ENCODE assay signal across 10 cellular contexts in genomic region chr1:40784771-40785151, GRCh38. TPM values are rescaled to one million over a fixed set of nuclear protein-coding genes. Genes with fewer than 3 reads are reported as not detected.
DNase-seq lines count a peak whose midpoint lies in the region; ATAC-seq, FAIRE-seq and TF ChIP-seq lines count a peak whose summit lies in the region.
"Had no signal": no experiment of that assay in that cellular context is flagged by ENCODE, and none has a peak within 500 bp of the region (broad histone marks: within the 10 kb centered on the region; RNA-seq: fewer than 3 reads in every experiment).

No MANE protein-coding gene starts in this region.

- H3K4me1 ChIP-seq in breast epithelium (peaks cover 6 to 11% of the 10 kb centered on the region in 2 donors), vagina (peaks cover 29% of the 10 kb centered on the region), thyroid gland (peaks cover 13 to 14% of the 10 kb centered on the region in 2 donors)

- peaks cover 16 to 26% (median 19%) of the 10 kb centered on the region in 3 donors for H3K4me1 Mint-ChIP-seq in naive B cell

- peak overlapping the region in 2 of 6 donors; percentile 38 to 83 for H3K27ac Mint-ChIP-seq in naive B cell

- 93 to 96% methylated on average over 10 of the region's 10 CpGs for WGBS in thyroid gland, 2 donors

- no peak for TF ChIP-seq CTCF in breast epithelium (IDR thresholded peaks at IDR 0.05)
- TF ChIP-seq CTCF in vagina (IDR thresholded peaks at IDR 0.05) = no peak
- TF ChIP-seq CTCF in thyroid gland (IDR thresholded peaks at IDR 0.05) = no peak

- H3K9me3 Mint-ChIP-seq in naive B cell = no peaks in the 10 kb centered on the region

- H3K4me3 ChIP-seq in breast epithelium = peak overlapping the region; percentile 29 to 81 (median 54)
- peak overlapping the region; percentile 37 to 68 for H3K4me3 ChIP-seq in vagina
- H3K4me3 ChIP-seq in thyroid gland (replicated peaks in 1 of 3) = no peak overlapping the region

- peak overlapping the region in 7 of 8 donors; percentile 43 to 88 (median 77) for H3K4me3 Mint-ChIP-seq in naive B cell

- H3K36me3 ChIP-seq in breast epithelium (no peaks in the 10 kb centered on the region), vagina (no peaks in the 10 kb centered on the region), thyroid gland (no peaks in the 10 kb centered on the region)

- H3K27me3 Mint-ChIP-seq in naive B cell = peaks cover 15 to 60% (median 51%) of the 10 kb centered on the region in 3 donors

- FAIRE-seq in frontal cortex (lab: Jason Lieb, UNC) = no peak
- FAIRE-seq: GM18507 had no signal

- intact Hi-C loops in Right ventricle myocardium superior (cut with DNase I) (no loop called here), left cardiac atrium (cut with DNase I) (no loop called here), breast epithelium (cut with DNase I; ENCODE audit: low total_unique reads) (no loop called here), vagina (cut with DNase I) (no loop called here), thyroid gland (cut with DNase I) (loop anchor here (10.0 kb wide), 1 partner anchor 90 kb away; the partner anchor contains the start of gene NFYC)

- H3K9me3 ChIP-seq in breast epithelium (no peaks in the 10 kb centered on the region), vagina (no peaks in the 10 kb centered on the region), thyroid gland (no peaks in the 10 kb centered on the region)

- TF ChIP-seq POLR2A in breast epithelium (IDR thresholded peaks at IDR 0.05) (no peak), vagina (IDR thresholded peaks at IDR 0.05) (no peak), thyroid gland (IDR thresholded peaks at IDR 0.05) (no peak)

- H3K27me3 ChIP-seq in breast epithelium = no peaks in the 10 kb centered on the region
- H3K27me3 ChIP-seq in vagina = no peaks in the 10 kb centered on the region
- no peaks in the 10 kb centered on the region for H3K27me3 ChIP-seq in thyroid gland

- H3K36me3 Mint-ChIP-seq in naive B cell = no peaks in the 10 kb centered on the region

- no peak for DNase-seq in Right ventricle myocardium superior
- no peak for DNase-seq in left cardiac atrium
- no peak for DNase-seq in breast epithelium (ENCODE audit: low spot score in 2 of 2)
- no peak for DNase-seq in naive B cell
- DNase-seq in vagina (ENCODE audit: extremely low spot score in 2 of 2) = no peak
- DNase-seq in frontal cortex (ENCODE audit: low spot score in 2 of 2) = no peak
- DNase-seq in stimulated activated naive CD4-positive, alpha-beta T cell (lab: John Stamatoyannopoulos, UW) = no peak
- no peak for DNase-seq in thyroid gland
- DNase-seq: activated T-cell treated with anti-CD3 and anti-CD28 coated beads, Interleukin-2, amount 50 U/mL, for 48 hours had no signal

- H3K27ac ChIP-seq in breast epithelium (peak overlapping the region; percentile 55 to 64), vagina (peak overlapping the region; percentile 64), thyroid gland (no peak overlapping the region)

- peak; percentile 37 for ATAC-seq in Right ventricle myocardium superior (ENCODE audit: poor library complexity)
- ATAC-seq in left cardiac atrium = no peak
- ATAC-seq in naive B cell (ENCODE audit: low read depth in 2 of 2) = no peak

RNA-seq across cellular contexts. Expression of gene KCNQ4, which starts 1.2 kb away (rescaled TPM):
- total RNA-seq in Right ventricle myocardium superior = 2.6 TPM
- 1 to 10 TPM; 1.3 to 1.4 TPM for total RNA-seq in left cardiac atrium
- total RNA-seq in breast epithelium = 1 to 10 TPM in 2 of 3 donors, under 1 TPM in 1; 0.32 to 1.3 (median 1.3) TPM
- polyA plus RNA-seq in naive B cell (ENCODE audit: low read depth in 6 of 6) = under 1 TPM in 1 of 6 donors, not detected in 5; 0.11 TPM
- total RNA-seq in vagina = 2.0 TPM
- total RNA-seq in frontal cortex = 1.2 TPM
- total RNA-seq in thyroid gland = 1 to 10 TPM in 1 of 4 donors, under 1 TPM in 3; 0.11 to 1.1 (median 0.40) TPM

Comparison
In these comparisons a context has a peak if more than half of its experiments do, and no peak if none do; other contexts are left out.
1. H3K27ac ChIP-seq: peak in breast epithelium (2 of 2) and vagina (single experiment); none in thyroid gland (0 of 3).
2. H3K4me3 ChIP-seq: peak in breast epithelium (3 of 3) and vagina (2 of 2); none in thyroid gland (0 of 3).